Comparison of ENCODE assay signal across 29 cellular contexts in genomic region chr15:74504418-74504817, GRCh38.
"Had no signal": no experiment of that assay in that cellular context is flagged by ENCODE, and none has a peak within 500 bp of the region (broad histone marks: within the 10 kb centered on the region; RNA-seq: fewer than 3 reads in every experiment).

No MANE protein-coding gene starts in this region.

- H3K27ac ChIP-seq: breast epithelium, Peyer's patch, RWPE1, SJCRH30, WERI-Rb-1 had no signal

- H3K27me3 ChIP-seq: breast epithelium, Peyer's patch, SJCRH30 had no signal

- H3K4me3 ChIP-seq: breast epithelium, Peyer's patch, SJCRH30 had no signal

- DNase-seq: activated CD4-positive, alpha-beta memory T cell treated with anti-CD3 and anti-CD28 coated beads, Interleukin-2, amount 10 ng/mL, durations not matched to agents 7 days and 5 days; activated CD4-positive, alpha-beta T cell treated with anti-CD3 and anti-CD28 coated beads for 36 hours; activated CD4-positive, alpha-beta T cell treated with anti-CD3 and anti-CD28 coated beads, Interleukin-2, amount 50 U/mL, for 1 hour; activated gamma-delta T cell; activated naive CD4-positive, alpha-beta T cell treated with anti-CD3 and anti-CD28 coated beads for 36 hours; activated T-cell treated with anti-CD3 and anti-CD28 coated beads for 4 hours; activated T-cell treated with anti-CD3 and anti-CD28 coated beads, Interleukin-2, amount 50 U/mL, for 48 hours; anterior cingulate cortex; central memory CD4-positive, alpha-beta T cell; Kasumi-1; MV-4-11; NCI-H1092 treated with DMSO at 0.1 percent for 48 hours; NCI-H1417 treated with DMSO at 0.1 percent for 48 hours; NCI-H1694; NCI-H2029; NCI-H2107; NCI-H2171 treated with DMSO at 0.1 percent for 48 hours; NCI-H345; NCI-H510A; NCI-H526 treated with DMSO at 0.1 percent for 48 hours; NCI-H82; Peyer's patch; Right ventricle myocardium superior; SJCRH30; SK-N-SH; T-helper 1 cell; WERI-Rb-1 had no signal

- H3K9me3 ChIP-seq: breast epithelium, Peyer's patch, SJCRH30, SK-N-SH had no signal

- H3K36me3 ChIP-seq: breast epithelium, Peyer's patch, WERI-Rb-1 had no signal

- H3K4me1 ChIP-seq: breast epithelium, Peyer's patch, SJCRH30 had no signal

- H3K9ac ChIP-seq: SK-N-SH had no signal

- H3K4me2 ChIP-seq: SK-N-SH had no signal
